ENCODE assay signal across 21 cellular contexts in genomic region chrX:75327607-75328006, GRCh38. TPM values are rescaled to one million over a fixed set of nuclear protein-coding genes. Genes with fewer than 3 reads are reported as not detected.
A peak's percentile ranks its signal among the peaks of the same experiment; 100 is the strongest.
DNase-seq lines count a peak whose midpoint lies in the region; ATAC-seq lines count a peak whose summit lies in the region.
"Had no signal": no experiment of that assay in that cellular context is flagged by ENCODE, and none has a peak within 500 bp of the region (broad histone marks: within the 10 kb centered on the region; RNA-seq: fewer than 3 reads in every experiment).

No MANE protein-coding gene starts in this region.

- CTCF ChIA-PET in activated CD4-positive, alpha-beta T cell treated with anti-CD3 and anti-CD28 coated beads, Interleukin-2, amount 10 ng/mL, durations not matched to agents 7 days and 5 days (lab: Charles Lee), result no interaction called here

- no peaks in the 10 kb centered on the region for H3K4me1 Mint-ChIP-seq in activated CD4-positive, alpha-beta T cell treated with anti-CD3 and anti-CD28 coated beads, Interleukin-2, amount 10 ng/mL, durations not matched to agents 7 days and 5 days
- H3K4me1 Mint-ChIP-seq: CD14-positive monocyte; CD8-positive, alpha-beta memory T cell; GM23338; H9 had no signal

- no peak overlapping the region for H3K4me3 Mint-ChIP-seq in activated CD4-positive, alpha-beta T cell treated with anti-CD3 and anti-CD28 coated beads, Interleukin-2, amount 10 ng/mL, durations not matched to agents 7 days and 5 days
- H3K4me3 Mint-ChIP-seq: CD14-positive monocyte; CD4-positive, alpha-beta T cell; CD8-positive, alpha-beta memory T cell; GM23338; H9 had no signal

- no peaks in the 10 kb centered on the region for H3K27me3 Mint-ChIP-seq in activated CD4-positive, alpha-beta T cell treated with anti-CD3 and anti-CD28 coated beads, Interleukin-2, amount 10 ng/mL, durations not matched to agents 7 days and 5 days
- H3K27me3 Mint-ChIP-seq: CD4-positive, alpha-beta T cell had no signal

- no peak overlapping the region for H3K27ac Mint-ChIP-seq in activated CD4-positive, alpha-beta T cell treated with anti-CD3 and anti-CD28 coated beads, Interleukin-2, amount 10 ng/mL, durations not matched to agents 7 days and 5 days
- H3K27ac Mint-ChIP-seq: CD14-positive monocyte; CD4-positive, alpha-beta T cell; GM23338; H9 had no signal

- H3K9me3 Mint-ChIP-seq in activated CD4-positive, alpha-beta T cell treated with anti-CD3 and anti-CD28 coated beads, Interleukin-2, amount 10 ng/mL, durations not matched to agents 7 days and 5 days, result peaks cover 12% of the 10 kb centered on the region

- POLR2A ChIA-PET in activated CD4-positive, alpha-beta T cell treated with anti-CD3 and anti-CD28 coated beads, Interleukin-2, amount 10 ng/mL, durations not matched to agents 7 days and 5 days (lab: Charles Lee), result no interaction called here

- DNase-seq in DMS 273 (lab: John Stamatoyannopoulos, UW; ENCODE audit: unreplicated experiment) (peak; percentile 81), NCI-H1694 (lab: John Stamatoyannopoulos, UW) (peak; percentile 46), NCI-H2171 (lab: John Stamatoyannopoulos, UW) (peak; percentile 3), NCI-H524 treated with DMSO at 0.1 percent for 48 hours (lab: John Stamatoyannopoulos, UW) (peak; percentile 77), T1000 (lab: John Stamatoyannopoulos, UW) (no peak)
- no peak for DNase-seq in activated CD4-positive, alpha-beta T cell treated with anti-CD3 and anti-CD28 coated beads, Interleukin-2, amount 10 ng/mL, durations not matched to agents 7 days and 5 days
- DNase-seq: 8988T; ACHN; AML-193; BE2C; CD4-positive, alpha-beta T cell; CD8-positive, alpha-beta memory T cell; DMS153; DND-41; H9 had no signal

- ATAC-seq in GM19328 (IDR thresholded peaks at IDR 0.05; ENCODE audit: unreplicated experiment) (no peak), GM21447 (IDR thresholded peaks at IDR 0.05; ENCODE audit: unreplicated experiment) (no peak)
- ATAC-seq: A549, GM23338, HCT116 had no signal

- H3K36me3 Mint-ChIP-seq in activated CD4-positive, alpha-beta T cell treated with anti-CD3 and anti-CD28 coated beads, Interleukin-2, amount 10 ng/mL, durations not matched to agents 7 days and 5 days (ENCODE audit: low read depth), result peaks cover 58% of the 10 kb centered on the region

RNA-seq across cellular contexts. Expression of gene UPRT, which starts 53.7 kb away (rescaled TPM):
- 10 to 100 TPM; 12.8 to 15.2 TPM for total RNA-seq in activated CD4-positive, alpha-beta T cell treated with anti-CD3 and anti-CD28 coated beads, Interleukin-2, amount 10 ng/mL, durations not matched to agents 7 days and 5 days

Comparison
In these comparisons a context has a peak if more than half of its experiments do, and no peak if none do; other contexts are left out.
1. DNase-seq: peak in DMS 273 (single experiment), NCI-H1694 (single experiment), NCI-H2171 (single experiment) and NCI-H524 treated with DMSO at 0.1 percent for 48 hours (single experiment); none in activated CD4-positive, alpha-beta T cell treated with anti-CD3 and anti-CD28 coated beads, Interleukin-2, amount 10 ng/mL, durations not matched to agents 7 days and 5 days (single experiment) and T1000 (single experiment).